Comparison of ENCODE assay signal across 12 cellular contexts in the genomic region with DNA sequence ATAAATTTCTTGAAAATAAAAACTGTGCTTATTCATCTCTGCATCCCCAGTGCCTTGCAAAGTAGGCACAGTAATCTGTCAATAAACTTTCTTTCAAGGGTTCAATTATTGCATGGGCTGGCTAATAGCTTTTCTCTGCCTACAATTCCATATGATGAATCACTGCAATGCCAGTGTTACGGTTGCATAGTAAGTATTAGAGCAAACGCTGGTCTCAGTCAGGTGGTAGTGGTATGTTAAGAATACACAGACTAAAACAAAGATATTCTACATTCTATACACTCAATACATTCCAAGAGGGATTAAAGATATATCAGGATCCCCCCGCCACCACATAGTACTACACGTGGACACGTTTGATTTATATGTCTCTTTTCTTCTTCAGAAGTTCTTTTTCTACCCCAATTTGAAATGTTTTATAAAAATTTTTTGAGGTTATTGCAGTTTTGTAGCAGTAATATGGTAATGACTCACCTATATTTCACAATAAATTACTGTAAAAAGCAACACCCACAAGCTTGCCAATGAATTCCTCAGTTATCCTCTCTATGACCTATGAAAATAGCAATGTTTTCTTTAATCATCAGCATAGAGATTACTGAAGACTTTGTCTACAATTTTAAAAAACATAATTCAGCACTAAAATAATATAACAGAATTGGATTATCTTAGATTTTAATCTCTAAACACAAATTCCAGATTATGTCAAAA.
DNase-seq lines count a peak whose midpoint lies in the region; TF ChIP-seq lines count a peak whose summit lies in the region.
"Had no signal": no experiment of that assay in that cellular context is flagged by ENCODE, and none has a peak within 500 bp of the region (broad histone marks: within the 10 kb centered on the region; RNA-seq: fewer than 3 reads in every experiment).

No MANE protein-coding gene starts in this region.

- no peak overlapping the region for H3K4me3 Mint-ChIP-seq in HFFc6
- H3K4me3 Mint-ChIP-seq: activated naive CD8-positive, alpha-beta T cell had no signal

- H3K36me3 ChIP-seq in tibial artery = no peaks in the 10 kb centered on the region
- H3K36me3 ChIP-seq: BLaER1 had no signal

- H3K27ac ChIP-seq in tibial artery = no peak overlapping the region
- H3K27ac ChIP-seq: BLaER1 had no signal

- intact Hi-C loops in tibial artery (cut with DNase I; ENCODE audit: low total_unique reads) = no loop called here

- H3K36me3 Mint-ChIP-seq in HFFc6 (ENCODE audit: low read depth) = no peaks in the 10 kb centered on the region
- H3K36me3 Mint-ChIP-seq: activated naive CD8-positive, alpha-beta T cell had no signal

- no peaks in the 10 kb centered on the region for H3K9me3 Mint-ChIP-seq in HFFc6

- no peaks in the 10 kb centered on the region for H3K9me3 ChIP-seq in tibial artery
- H3K9me3 ChIP-seq: BLaER1 had no signal

- TF ChIP-seq CTCF in HFFc6 (IDR thresholded peaks at IDR 0.05) (no peak), astrocyte of the cerebellum (IDR thresholded peaks at IDR 0.05; ENCODE audit: low read depth, low read length, missing control alignments) (no peak), tibial artery (IDR thresholded peaks at IDR 0.05) (no peak)

- peak overlapping the region; percentile 62 for H3K27ac Mint-ChIP-seq in HFFc6
- H3K27ac Mint-ChIP-seq: activated naive CD8-positive, alpha-beta T cell had no signal

- H3K27me3 ChIP-seq in tibial artery = no peaks in the 10 kb centered on the region
- H3K27me3 ChIP-seq: BLaER1 had no signal

- peak; percentile 59 for DNase-seq in A172 (ENCODE audit: low spot score)
- peak; percentile 80 for DNase-seq in HFFc6
- DNase-seq in astrocyte of the cerebellum (ENCODE audit: low read depth) = peak; percentile 64
- DNase-seq in hepatic stellate cell (ENCODE audit: low spot score) = peak; percentile 29
- no peak for DNase-seq in tibial artery
- DNase-seq in activated T-cell treated with anti-CD3 and anti-CD28 coated beads for 4 hours = no peak
- DNase-seq in stimulated activated CD4-positive, alpha-beta T cell treated with anti-CD3 and anti-CD28 coated beads, Interleukin-2, amount 100 ng/mL, for 48 hours = no peak
- no peak for DNase-seq in NCI-H1417 treated with DMSO at 0.1 percent for 48 hours (lab: John Stamatoyannopoulos, UW)
- DNase-seq: activated CD4-positive, alpha-beta T cell treated with anti-CD3 and anti-CD28 coated beads, Interleukin-2, amount 50 U/mL, for 4 hours had no signal

- in situ Hi-C loops in astrocyte of the cerebellum (cut with HindIII; ENCODE audit: low sequenced_read_pairs) = no loop called here

- H3K4me3 ChIP-seq in astrocyte of the cerebellum (ENCODE audit: low read depth, low read length) = no peak overlapping the region
- no peak overlapping the region for H3K4me3 ChIP-seq in tibial artery
- H3K4me3 ChIP-seq: BLaER1, lung had no signal

- no peaks in the 10 kb centered on the region; the same call in none of the 2 replicates for H3K27me3 Mint-ChIP-seq in HFFc6 (ENCODE audit: insufficient read depth)

- H3K4me1 ChIP-seq in tibial artery = peaks cover 0 to 47% (median 11%) of the 10 kb centered on the region in 4 donors
- H3K4me1 ChIP-seq: BLaER1 had no signal

- H3K4me1 Mint-ChIP-seq in HFFc6 (ENCODE audit: low read depth) = peaks cover 75% of the 10 kb centered on the region

Comparison
In these comparisons a context has a peak if more than half of its experiments do, and no peak if none do; other contexts are left out.
1. DNase-seq: peak in A172 (single experiment), HFFc6 (single experiment), astrocyte of the cerebellum (single experiment) and hepatic stellate cell (single experiment); none in tibial artery (0 of 2), activated T-cell treated with anti-CD3 and anti-CD28 coated beads for 4 hours (single experiment), stimulated activated CD4-positive, alpha-beta T cell treated with anti-CD3 and anti-CD28 coated beads, Interleukin-2, amount 100 ng/mL, for 48 hours (0 of 2) and NCI-H1417 treated with DMSO at 0.1 percent for 48 hours (single experiment).